5 cellular contexts compared by ENCODE assay signal in the genomic region with DNA sequence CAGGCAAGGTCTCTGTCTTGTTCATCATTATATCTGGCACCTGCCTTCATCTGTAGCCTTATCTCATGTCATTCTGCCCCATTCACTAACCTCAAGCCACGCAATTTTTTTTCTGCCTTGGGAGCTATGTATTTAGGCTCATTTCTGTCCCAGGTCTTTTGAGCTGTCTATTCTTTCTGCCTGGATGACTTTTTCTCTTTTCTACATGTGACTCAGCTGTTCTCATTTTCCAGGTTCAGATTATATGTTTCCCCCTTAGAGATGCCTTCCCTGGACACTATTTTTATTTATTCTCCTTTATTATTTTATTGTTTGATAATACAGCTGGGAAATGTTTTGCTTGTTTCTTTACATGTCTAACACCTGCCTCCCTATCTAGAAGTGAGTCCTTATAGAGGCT.
"Had no signal": no experiment of that assay in that cellular context is flagged by ENCODE, and none has a peak within 500 bp of the region (broad histone marks: within the 10 kb centered on the region; RNA-seq: fewer than 3 reads in every experiment).

No MANE protein-coding gene starts in this region.

- H3K4me3 ChIP-seq: K562 had no signal

- ATAC-seq: K562 had no signal

- DNase-seq: IMR-90, KBM-7 had no signal

- FAIRE-seq: HTR-8/SVneo, K562 had no signal

- H3K27ac ChIP-seq: HL-60 had no signal
